ENCODE assay signal across 30 cellular contexts in the genomic region with DNA sequence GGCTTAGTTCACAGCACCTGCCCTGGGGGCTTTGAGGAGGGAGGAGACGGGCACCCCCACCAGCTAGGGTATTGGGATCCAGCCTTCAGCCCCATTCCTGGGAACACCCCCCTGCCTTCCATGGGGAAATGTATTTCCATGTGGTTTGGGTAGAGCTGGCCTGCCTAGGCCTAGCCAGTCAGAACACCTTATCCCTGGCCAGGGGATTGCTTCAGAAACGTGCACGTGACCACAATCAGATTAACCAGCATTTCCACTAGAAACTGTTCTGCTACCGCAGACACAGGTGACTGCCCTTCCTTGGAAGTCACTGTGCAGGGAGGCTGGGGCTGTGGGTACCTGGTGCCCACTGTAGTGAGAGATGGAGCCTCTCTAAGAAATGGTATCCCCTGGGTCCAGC. TPM values are rescaled to one million over a fixed set of nuclear protein-coding genes. Genes with fewer than 3 reads are reported as not detected.
"Had no signal": no experiment of that assay in that cellular context is flagged by ENCODE, and none has a peak within 500 bp of the region (broad histone marks: within the 10 kb centered on the region; RNA-seq: fewer than 3 reads in every experiment).

No MANE protein-coding gene starts in this region.

- H3K4me1 ChIP-seq: ascending aorta, body of pancreas had no signal

- H3K4me3 ChIP-seq: ascending aorta, body of pancreas had no signal

- ATAC-seq: activated CD4-positive, alpha-beta T cell treated with anti-CD3 and anti-CD28 coated beads for 36 hours; activated T-helper 17 cell treated with anti-CD3 and anti-CD28 coated beads, Interleukin-2, amount 50 U/mL, for 72 hours; body of pancreas; PC-3; T-cell had no signal

- H3K27me3 ChIP-seq: ascending aorta, body of pancreas had no signal

- H3K27ac ChIP-seq: ascending aorta, body of pancreas had no signal

- DNase-seq: activated CD4-positive, alpha-beta memory T cell treated with anti-CD3 and anti-CD28 coated beads, Interleukin-2, amount 10 ng/mL, durations not matched to agents 7 days and 5 days; activated CD4-positive, alpha-beta T cell treated with anti-CD3 and anti-CD28 coated beads for 36 hours; activated CD4-positive, alpha-beta T cell treated with anti-CD3 and anti-CD28 coated beads, Interleukin-2, amount 50 U/mL, for 1 hour; activated gamma-delta T cell; activated naive CD4-positive, alpha-beta T cell treated with anti-CD3 and anti-CD28 coated beads, Interleukin-2, amount 50 U/mL, for 16 hours; activated naive CD8-positive, alpha-beta T cell treated with anti-CD3 and anti-CD28 coated beads, Interleukin-2, amount 10 ng/mL, durations not matched to agents 7 days and 5 days; activated T-cell treated with anti-CD3 and anti-CD28 coated beads for 4 hours; activated T-cell treated with anti-CD3 and anti-CD28 coated beads, Interleukin-2, amount 50 U/mL, for 48 hours; amniotic stem cell; body of pancreas; central memory CD4-positive, alpha-beta T cell; KG1; NCI-H1048; NCI-H1930; NCI-H2171; NCI-H2227 treated with DMSO at 0.1 percent for 48 hours; NCI-H446 treated with DMSO at 0.1 percent for 48 hours; NCI-H524 treated with DMSO at 0.1 percent for 48 hours; NCI-H748 treated with DMSO at 0.1 percent for 48 hours; NK-92 treated with Interleukin-12 subunit alpha and Interleukin-12 subunit beta, amount 100 ng/mL, for 24 hours; PC-3; SIG-M5; T-cell; T-helper 2 cell; T1000 had no signal

- H3K9me3 ChIP-seq: ascending aorta, body of pancreas had no signal

RNA-seq across cellular contexts. Expression of a gene that starts 24.8 kb away (rescaled TPM):
- total RNA-seq: activated CD4-positive, alpha-beta memory T cell treated with anti-CD3 and anti-CD28 coated beads, Interleukin-2, amount 10 ng/mL, durations not matched to agents 7 days and 5 days; activated CD4-positive, alpha-beta T cell treated with anti-CD3 and anti-CD28 coated beads for 36 hours; activated CD8-positive, alpha-beta memory T cell treated with anti-CD3 and anti-CD28 coated beads for 36 hours; activated naive CD8-positive, alpha-beta T cell treated with anti-CD3 and anti-CD28 coated beads, Interleukin-2, amount 10 ng/mL, durations not matched to agents 7 days and 5 days; activated T-helper 17 cell treated with anti-CD3 and anti-CD28 coated beads, Interleukin-2, amount 50 U/mL, for 72 hours; ascending aorta; LHCN-M2; M059J; T-cell had no signal
